21 cellular contexts compared by ENCODE assay signal in genomic region chr3:59126436-59126835, GRCh38.
DNase-seq lines count a peak whose midpoint lies in the region; ATAC-seq, FAIRE-seq and TF ChIP-seq lines count a peak whose summit lies in the region.
"Had no signal": no experiment of that assay in that cellular context is flagged by ENCODE, and none has a peak within 500 bp of the region (broad histone marks: within the 10 kb centered on the region; RNA-seq: fewer than 3 reads in every experiment).

No MANE protein-coding gene starts in this region.

- H3K27me3 ChIP-seq in IMR-90 (ENCODE audit: control insufficient read depth, insufficient read depth, low read length) (no peaks in the 10 kb centered on the region), astrocyte (ENCODE audit: insufficient read depth, low read length) (no peaks in the 10 kb centered on the region), neural cell (ENCODE audit: insufficient read depth, low read depth, low read length) (no peaks in the 10 kb centered on the region)

- H2AK9ac ChIP-seq in IMR-90 (replicated peaks; ENCODE audit: low read depth, low read length, poor library complexity) = no peak overlapping the region

- H3K4me3 Mint-ChIP-seq in astrocyte (ENCODE audit: unreplicated experiment) = no peak overlapping the region
- no peak overlapping the region for H3K4me3 Mint-ChIP-seq in glutamatergic neuron (ENCODE audit: unreplicated experiment)
- no peak overlapping the region for H3K4me3 Mint-ChIP-seq in natural killer cell
- H3K4me3 Mint-ChIP-seq: IgD-negative memory B cell had no signal

- dilution Hi-C loops in IMR-90 (cut with HindIII; ENCODE audit: low sequenced_read_pairs, unreplicated experiment) = no loop called here

- no peak overlapping the region for H2BK15ac ChIP-seq in IMR-90 (ENCODE audit: low read depth, low read length)

- ATAC-seq in IMR-90 (ENCODE audit: low read depth) = no peak
- no peak for ATAC-seq in GM21381 (IDR thresholded peaks at IDR 0.05; ENCODE audit: unreplicated experiment)
- ATAC-seq in natural killer cell = no peak
- ATAC-seq: HCT116 had no signal

- H3K9me2 ChIP-seq in neural cell (ENCODE audit: insufficient read depth, low read length) = no peaks in the 10 kb centered on the region

- no peaks in the 10 kb centered on the region for H3K36me3 ChIP-seq in IMR-90 (ENCODE audit: control insufficient read depth, insufficient read depth, low read length)
- H3K36me3 ChIP-seq in astrocyte (ENCODE audit: insufficient read depth, low read length) = no peaks in the 10 kb centered on the region
- no peaks in the 10 kb centered on the region for H3K36me3 ChIP-seq in neural cell (ENCODE audit: insufficient read depth, low read length)

- TF ChIP-seq EP300 in neural cell (conservative IDR thresholded peaks at IDR 0.05; ENCODE audit: poor library complexity, severe bottlenecking) = no peak

- no peak overlapping the region for H2BK120ac ChIP-seq in IMR-90 (ENCODE audit: low read depth, low read length)

- H4K91ac ChIP-seq in IMR-90 (ENCODE audit: insufficient read depth, low read depth, low read length) = peak overlapping the region; percentile 65

- in situ Hi-C loops in IMR-90 (cut with MboI; ENCODE audit: low sequenced_read_pairs) = no loop called here

- H2BK5ac ChIP-seq in IMR-90 (ENCODE audit: low read depth, low read length, poor library complexity, severe bottlenecking) = no peak overlapping the region

- CTCF ChIA-PET in IMR-90 (lab: Yijun Ruan, JAX) = interaction anchor here (0.7 kb wide), 1 partner anchor 97 kb away, joined by 3 read pairs; no protein-coding TSS in a partner anchor

- intact Hi-C loops in IMR-90 (cut with micrococcal nuclease) (no loop called here), natural killer cell (cut with micrococcal nuclease) (no loop called here)

- peak overlapping the region; percentile 76 for H3K27ac Mint-ChIP-seq in astrocyte (ENCODE audit: unreplicated experiment)
- H3K27ac Mint-ChIP-seq in glutamatergic neuron (ENCODE audit: unreplicated experiment) = no peak overlapping the region
- no peak overlapping the region for H3K27ac Mint-ChIP-seq in natural killer cell
- H3K27ac Mint-ChIP-seq: CD8-positive, alpha-beta memory T cell; IgD-negative memory B cell had no signal

- no peak overlapping the region for H3K9ac ChIP-seq in IMR-90 (ENCODE audit: low read depth, low read length)
- H3K9ac ChIP-seq in astrocyte (ENCODE audit: low read length) = no peak overlapping the region
- no peak overlapping the region for H3K9ac ChIP-seq in neural cell (ENCODE audit: low read length)

- H3K4ac ChIP-seq in IMR-90 (ENCODE audit: low read depth, low read length) = no peak overlapping the region

- H3K27ac ChIP-seq in IMR-90 (ENCODE audit: insufficient read depth, low read length) (no peak overlapping the region), astrocyte (ENCODE audit: low read depth, low read length) (peak overlapping the region; percentile 23), neural cell (ENCODE audit: low read length) (peak overlapping the region; percentile 55)
- H3K27ac ChIP-seq: C4-2B had no signal

- H4K20me1 ChIP-seq in IMR-90 (ENCODE audit: insufficient read depth, low read length) (no peaks in the 10 kb centered on the region), astrocyte (ENCODE audit: insufficient read depth, low read length) (no peaks in the 10 kb centered on the region), neural cell (ENCODE audit: insufficient read depth) (no peaks in the 10 kb centered on the region)

- DNase-seq in EH (ENCODE audit: low read depth) = peak; percentile 67
- DNase-seq in IMR-90 = no peak
- DNase-seq in astrocyte (ENCODE audit: low read depth) = no peak
- DNase-seq in glutamatergic neuron = no peak
- no peak for DNase-seq in D721Med (ENCODE audit: insufficient read length, low spot score)
- no peak for DNase-seq in natural killer cell
- DNase-seq: CD8-positive, alpha-beta memory T cell; DMS79; NCI-H1417; NCI-H187 treated with DMSO at 0.1 percent for 48 hours; NCI-H2107; NCI-H510A treated with DMSO at 0.1 percent for 48 hours; NCI-H748 treated with DMSO at 0.1 percent for 48 hours; SIG-M5 had no signal

- WGBS in IMR-90 (ENCODE audit: extremely low coverage in 2 of 2, insufficient read length in 1 of 2), 2 experiments = 92% methylated on average over 2 of the region's 5 CpGs; no CpG with 5 or more reads in 1 of the 2 experiments

- BruUV-seq in IMR-90 (replicated peaks; lab: Mats Ljungman, UMichigan) = no TSS peak

- H3K56ac ChIP-seq in IMR-90 (ENCODE audit: extremely low read depth, insufficient read depth, low read length) = no peak overlapping the region

- H3K23ac ChIP-seq in IMR-90 (ENCODE audit: low read depth, low read length) = no peak overlapping the region

- H3K4me1 Mint-ChIP-seq in astrocyte (ENCODE audit: low read depth, unreplicated experiment) = peaks cover 17% of the 10 kb centered on the region
- no peaks in the 10 kb centered on the region for H3K4me1 Mint-ChIP-seq in glutamatergic neuron (ENCODE audit: low read depth, unreplicated experiment)
- H3K4me1 Mint-ChIP-seq in natural killer cell = no peaks in the 10 kb centered on the region
- H3K4me1 Mint-ChIP-seq: CD8-positive, alpha-beta memory T cell; IgD-negative memory B cell had no signal

- H3K27me3 Mint-ChIP-seq in astrocyte (ENCODE audit: low read depth, unreplicated experiment) (peaks cover 1% of the 10 kb centered on the region), glutamatergic neuron (ENCODE audit: unreplicated experiment) (peaks cover 1% of the 10 kb centered on the region), natural killer cell (ENCODE audit: low read depth in 2 of 2) (no peaks in the 10 kb centered on the region)
- H3K27me3 Mint-ChIP-seq: CD8-positive, alpha-beta memory T cell had no signal

- TF ChIP-seq POLR2A in IMR-90 (IDR thresholded peaks at IDR 0.05; ENCODE audit: low read depth, low read length) = no peak

- no peaks in the 10 kb centered on the region for H3F3A ChIP-seq in neural cell (ENCODE audit: insufficient read depth, low read length, poor library complexity, severe bottlenecking)

- no peaks in the 10 kb centered on the region for H3K9me1 ChIP-seq in IMR-90 (ENCODE audit: insufficient read depth, low read length)

- no peak overlapping the region for H2AK5ac ChIP-seq in IMR-90 (ENCODE audit: low read depth, low read length)

- no peaks in the 10 kb centered on the region for H3K79me2 ChIP-seq in astrocyte (ENCODE audit: insufficient read depth, low read length)
- no peaks in the 10 kb centered on the region for H3K79me2 ChIP-seq in neural cell (replicated peaks; ENCODE audit: insufficient read depth, low read length)

- no peaks in the 10 kb centered on the region for H3K36me3 Mint-ChIP-seq in astrocyte (ENCODE audit: low read depth, unreplicated experiment)
- no peaks in the 10 kb centered on the region for H3K36me3 Mint-ChIP-seq in glutamatergic neuron (ENCODE audit: unreplicated experiment)
- no peaks in the 10 kb centered on the region for H3K36me3 Mint-ChIP-seq in natural killer cell
- H3K36me3 Mint-ChIP-seq: CD8-positive, alpha-beta memory T cell; IgD-negative memory B cell had no signal

- H3K4me1 ChIP-seq in IMR-90 (ENCODE audit: control insufficient read depth, insufficient read depth, low read length) (peaks cover 12% of the 10 kb centered on the region), astrocyte (ENCODE audit: insufficient read depth, low read length) (peaks cover 12% of the 10 kb centered on the region)

- peak overlapping the region; percentile 68 for H3K18ac ChIP-seq in IMR-90 (ENCODE audit: low read depth, low read length)

- no peaks in the 10 kb centered on the region for H3K9me3 Mint-ChIP-seq in astrocyte (ENCODE audit: unreplicated experiment)
- H3K9me3 Mint-ChIP-seq in glutamatergic neuron (ENCODE audit: unreplicated experiment) = no peaks in the 10 kb centered on the region
- no peaks in the 10 kb centered on the region for H3K9me3 Mint-ChIP-seq in natural killer cell

- H4K5ac ChIP-seq in IMR-90 (ENCODE audit: low read depth, low read length) = peak overlapping the region; percentile 63; the same call in 1 of the 2 replicates

- H3K4me2 ChIP-seq in IMR-90 (ENCODE audit: low read depth, low read length) (no peak overlapping the region), astrocyte (ENCODE audit: low read length) (no peak overlapping the region), neural cell (ENCODE audit: low read length) (no peak overlapping the region)

- POLR2A ChIA-PET in IMR-90 (lab: Charles Lee; ENCODE audit: unreplicated experiment) = no interaction called here

- H2BK20ac ChIP-seq in IMR-90 (ENCODE audit: low read depth, low read length) = 0 out of 2 replicates have a peak overlapping the region, but pooled peaks have one; percentile 72

- H3K9me3 ChIP-seq in IMR-90 (ENCODE audit: control insufficient read depth, insufficient read depth, low read length) (no peaks in the 10 kb centered on the region), astrocyte (ENCODE audit: insufficient read depth, low read depth, low read length) (no peaks in the 10 kb centered on the region), neural cell (ENCODE audit: low read length) (no peaks in the 10 kb centered on the region)

- H2AFZ ChIP-seq in IMR-90 (replicated peaks; ENCODE audit: low read length, poor library complexity) (peak overlapping the region; percentile 68), astrocyte (ENCODE audit: low read depth, low read length) (no peak overlapping the region), neural cell (ENCODE audit: low read depth, low read length) (no peak overlapping the region)

- no peak overlapping the region for H3K4me3 ChIP-seq in IMR-90 (ENCODE audit: insufficient read depth, low read depth, low read length)
- no peak overlapping the region for H3K4me3 ChIP-seq in astrocyte (ENCODE audit: insufficient read depth, low read depth, low read length)
- H3K4me3 ChIP-seq in neural cell (ENCODE audit: low read length) = no peak overlapping the region

- TF ChIP-seq CTCF in IMR-90 (conservative IDR thresholded peaks at IDR 0.05; ENCODE audit: low read depth, low read length) (no peak), astrocyte (IDR thresholded peaks at IDR 0.05; ENCODE audit: insufficient read depth, low read depth, low read length) (no peak), neural cell (IDR thresholded peaks at IDR 0.05; ENCODE audit: poor library complexity, severe bottlenecking) (no peak), glutamatergic neuron (IDR thresholded peaks at IDR 0.05; ENCODE audit: partially characterized antibody, unreplicated experiment) (no peak), D721Med (IDR thresholded peaks at IDR 0.05; ENCODE audit: insufficient read depth, missing control alignments) (no peak), natural killer cell (IDR thresholded peaks at IDR 0.05) (no peak)

- FAIRE-seq in astrocyte (lab: Jason Lieb, UNC) (no peak), D721Med (lab: Jason Lieb, UNC) (no peak)
- FAIRE-seq: A204.1, GM12891 had no signal

- H3K79me1 ChIP-seq in IMR-90 (ENCODE audit: low read depth in 1 of 2, low read length in 2 of 2) = no peaks in the 10 kb centered on the region

- H3K14ac ChIP-seq in IMR-90 (replicated peaks; ENCODE audit: low read depth, low read length) = no peak overlapping the region

- TF ChIP-seq RAD21 in IMR-90 (IDR thresholded peaks at IDR 0.05; ENCODE audit: low read length) (no peak), neural cell (conservative IDR thresholded peaks at IDR 0.05) (no peak)

- H4K8ac ChIP-seq in IMR-90 (ENCODE audit: low read depth in 2 of 2, low read length in 2 of 2) = no peak overlapping the region

TF ChIP-seq in IMR-90, 13 proteins besides CTCF, POLR2A, EP300 and RAD21 (continues in another document):
- no peak for TF ChIP-seq MAFK (IDR thresholded peaks at IDR 0.05; ENCODE audit: low read depth, low read length)
